In genomic region chr2:128206245-128206644, GRCh38 we compare ENCODE assay signal across 28 cellular contexts.
"Had no signal": no experiment of that assay in that cellular context is flagged by ENCODE, and none has a peak within 500 bp of the region (broad histone marks: within the 10 kb centered on the region; RNA-seq: fewer than 3 reads in every experiment).

No MANE protein-coding gene starts in this region.

- H3K27me3 ChIP-seq: esophagus squamous epithelium, gastrocnemius medialis, heart right ventricle, left lung had no signal

- H3K4me1 ChIP-seq: esophagus squamous epithelium, gastrocnemius medialis, left lung, lower lobe of right lung had no signal

- H3K27ac Mint-ChIP-seq: dendritic cell treated with granulocyte-macrophage colony-stimulating factor and Interleukin-4, amounts not matched to agents 40 ng/mL and 50 ng/mL, for 4 days; effector memory CD8-positive, alpha-beta T cell; endodermal cell; mesothelial cell of epicardium; naive B cell had no signal

- ATAC-seq: effector memory CD8-positive, alpha-beta T cell; esophagus mucosa; gastrocnemius medialis; heart right ventricle; left cardiac atrium; left lung; left ventricle myocardium superior; lower lobe of right lung; mucosa of descending colon had no signal

- H3K27ac ChIP-seq: epithelial cell of prostate, esophagus squamous epithelium, gastrocnemius medialis, heart right ventricle, left lung, lower lobe of right lung had no signal

- H3K9me3 Mint-ChIP-seq: effector memory CD8-positive, alpha-beta T cell had no signal

- H3K27me3 Mint-ChIP-seq: dendritic cell treated with granulocyte-macrophage colony-stimulating factor and Interleukin-4, amounts not matched to agents 40 ng/mL and 50 ng/mL, for 4 days; effector memory CD8-positive, alpha-beta T cell; naive B cell had no signal

- DNase-seq: cortex of kidney; effector CD8-positive, alpha-beta T cell; effector memory CD8-positive, alpha-beta T cell; endodermal cell; erythroblast; esophagus squamous epithelium; foreskin fibroblast; foreskin melanocyte; gastrocnemius medialis; glutamatergic neuron; head of caudate nucleus; heart right ventricle; hippocampal formation; left cardiac atrium; left lung; left ventricle myocardium superior; lower lobe of right lung; mesenchymal stem cell; mucosa of descending colon; naive B cell had no signal

- H3K36me3 ChIP-seq: esophagus squamous epithelium, gastrocnemius medialis, heart right ventricle, left lung, lower lobe of right lung had no signal

- H3K4me3 Mint-ChIP-seq: dendritic cell treated with granulocyte-macrophage colony-stimulating factor and Interleukin-4, amounts not matched to agents 40 ng/mL and 50 ng/mL, for 4 days; effector memory CD8-positive, alpha-beta T cell; endodermal cell; mesothelial cell of epicardium; naive B cell had no signal

- H3K4me1 Mint-ChIP-seq: endodermal cell, mesothelial cell of epicardium, naive B cell had no signal

- H3K9me3 ChIP-seq: esophagus squamous epithelium, gastrocnemius medialis, lower lobe of right lung, mucosa of descending colon had no signal

- H3K4me3 ChIP-seq: esophagus squamous epithelium, gastrocnemius medialis, heart right ventricle, left lung, lower lobe of right lung, mucosa of descending colon had no signal

- FAIRE-seq: colon, endometrium, islet of Langerhans, keratinocyte had no signal

- H3K36me3 Mint-ChIP-seq: naive B cell had no signal
